8 cellular contexts compared by ENCODE assay signal in the genomic region with DNA sequence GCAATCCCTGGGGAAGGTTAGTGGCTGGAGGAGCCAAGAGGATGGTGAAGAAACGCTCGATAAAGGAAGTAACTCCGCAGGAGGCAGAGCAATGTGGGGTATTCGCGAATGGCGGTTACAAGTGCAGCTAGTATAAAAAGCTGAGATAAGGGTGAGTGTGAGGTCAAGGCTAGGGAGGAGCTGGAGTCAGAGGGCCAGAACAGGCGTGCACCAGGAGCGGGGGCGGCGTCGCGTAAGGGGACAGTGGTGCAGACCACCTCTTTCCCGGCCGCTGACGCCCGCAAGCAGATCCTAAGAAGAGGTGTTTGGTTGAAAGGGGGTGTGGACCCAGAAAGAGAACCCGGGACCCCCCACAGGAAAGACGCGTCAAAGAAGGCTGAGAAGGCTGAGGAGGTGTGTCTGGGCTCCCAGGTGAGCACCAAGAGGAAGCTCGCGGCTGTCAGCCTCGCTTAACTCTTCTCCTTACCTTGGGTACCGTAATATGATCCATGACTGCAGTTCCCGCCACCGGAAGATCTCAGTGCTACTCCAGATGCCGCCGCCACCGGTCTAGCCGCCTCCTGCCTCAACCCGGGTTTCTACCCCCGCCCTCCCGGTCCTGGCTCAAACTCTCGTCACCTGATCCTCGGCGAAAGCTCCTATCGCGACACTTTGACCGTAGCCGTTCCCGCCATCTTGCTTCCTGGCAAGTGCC. TPM values are rescaled to one million over a fixed set of nuclear protein-coding genes. Genes with fewer than 3 reads are reported as not detected.
A peak's percentile ranks its signal among the peaks of the same experiment; 100 is the strongest.
DNase-seq lines count a peak whose midpoint lies in the region; ATAC-seq lines count a peak whose summit lies in the region.

A gene (minus strand): TSS at position 579 of the 694 bp plus-strand sequence. CDS start 89 bp downstream, at position 490.

- H3K4me1 ChIP-seq in BLaER1 (peaks cover 15% of the 10 kb centered on the region; the same call in 1 of the 2 replicates), subcutaneous abdominal adipose tissue (ENCODE audit: control insufficient read depth in 5 of 5, insufficient read depth in 5 of 5, low read length in 5 of 5) (peaks cover 0 to 15% (median 6%) of the 10 kb centered on the region in 5 donors)

- ATAC-seq in GM19397 (IDR thresholded peaks at IDR 0.05; ENCODE audit: unreplicated experiment) (peak; percentile 97), HG03521 (IDR thresholded peaks at IDR 0.05; ENCODE audit: unreplicated experiment) (peak; percentile 93)
- peak; percentile 99 for ATAC-seq in activated T-helper 17 cell treated with anti-CD3 and anti-CD28 coated beads, Interleukin-2, amount 50 U/mL, for 72 hours (replicated peaks)

- H3K27me3 Mint-ChIP-seq in activated T-helper 17 cell treated with anti-CD3 and anti-CD28 coated beads, Interleukin-2, amount 50 U/mL, for 72 hours: no peaks in the 10 kb centered on the region

- H3K27me3 ChIP-seq in BLaER1 (peaks cover 3% of the 10 kb centered on the region), subcutaneous abdominal adipose tissue (ENCODE audit: control insufficient read depth in 5 of 5, insufficient read depth in 4 of 5, low read length in 5 of 5) (peaks cover 0 to 7% (median 0%) of the 10 kb centered on the region in 5 donors)

- H3K4me2 ChIP-seq in BLaER1: peak within 1 kb of the TSS; percentile 69

- peak within 1 kb of the TSS; percentile 97 for H3K4me3 Mint-ChIP-seq in activated T-helper 17 cell treated with anti-CD3 and anti-CD28 coated beads, Interleukin-2, amount 50 U/mL, for 72 hours

- peaks cover 12% of the 10 kb centered on the region for H3K4me1 Mint-ChIP-seq in activated T-helper 17 cell treated with anti-CD3 and anti-CD28 coated beads, Interleukin-2, amount 50 U/mL, for 72 hours

- H3K36me3 ChIP-seq in BLaER1 (no peaks in the 10 kb centered on the region), subcutaneous abdominal adipose tissue (ENCODE audit: control insufficient read depth in 5 of 5, insufficient read depth in 5 of 5, low read length in 5 of 5) (no peaks in the 10 kb centered on the region)

- H3K9me3 Mint-ChIP-seq in activated T-helper 17 cell treated with anti-CD3 and anti-CD28 coated beads, Interleukin-2, amount 50 U/mL, for 72 hours: peaks cover 6% of the 10 kb centered on the region

- H3K27ac ChIP-seq in BLaER1 (peak within 1 kb of the TSS; percentile 64), subcutaneous abdominal adipose tissue (ENCODE audit: low read depth, low read length) (no peak within 1 kb of the TSS)

- peak within 1 kb of the TSS; percentile 77 for H3K9ac ChIP-seq in BLaER1
- H3K9ac ChIP-seq in subcutaneous abdominal adipose tissue (ENCODE audit: low read length in 5 of 5): peak within 1 kb of the TSS in 4 of 5 donors; percentile 53 to 64 (median 60)

- no peaks in the 10 kb centered on the region for H3K36me3 Mint-ChIP-seq in activated T-helper 17 cell treated with anti-CD3 and anti-CD28 coated beads, Interleukin-2, amount 50 U/mL, for 72 hours (ENCODE audit: low read depth)

- peak within 1 kb of the TSS; percentile 91 for H3K27ac Mint-ChIP-seq in activated T-helper 17 cell treated with anti-CD3 and anti-CD28 coated beads, Interleukin-2, amount 50 U/mL, for 72 hours

- DNase-seq in OCI-M2 (lab: John Stamatoyannopoulos, UW; ENCODE audit: unreplicated experiment) (peak; percentile 53), globus pallidus (ENCODE audit: low spot score) (peak; percentile 53), occipital lobe (lab: John Stamatoyannopoulos, UW) (peak; percentile 49)

- H3K4me3 ChIP-seq in BLaER1 (peak within 1 kb of the TSS; percentile 76), subcutaneous abdominal adipose tissue (ENCODE audit: low read depth in 1 of 5, low read length in 5 of 5) (peak within 1 kb of the TSS; percentile 71 to 87 (median 78))

- no peaks in the 10 kb centered on the region for H4K20me1 ChIP-seq in BLaER1

- H3K9me3 ChIP-seq in BLaER1 (peaks cover 14% of the 10 kb centered on the region; the same call in 1 of the 2 replicates), subcutaneous abdominal adipose tissue (ENCODE audit: control insufficient read depth in 5 of 5, low read length in 5 of 5) (peaks cover 0 to 7% (median 0%) of the 10 kb centered on the region in 5 donors)

RNA-seq across cellular contexts. Expression of the gene that starts here (rescaled TPM):
- total RNA-seq in activated T-helper 17 cell treated with anti-CD3 and anti-CD28 coated beads, Interleukin-2, amount 50 U/mL, for 72 hours: 1 to 10 TPM; 4.4 to 5.9 TPM
- 3.6 TPM for total RNA-seq in occipital lobe
